ENCODE assay signal across 10 cellular contexts in the genomic region with DNA sequence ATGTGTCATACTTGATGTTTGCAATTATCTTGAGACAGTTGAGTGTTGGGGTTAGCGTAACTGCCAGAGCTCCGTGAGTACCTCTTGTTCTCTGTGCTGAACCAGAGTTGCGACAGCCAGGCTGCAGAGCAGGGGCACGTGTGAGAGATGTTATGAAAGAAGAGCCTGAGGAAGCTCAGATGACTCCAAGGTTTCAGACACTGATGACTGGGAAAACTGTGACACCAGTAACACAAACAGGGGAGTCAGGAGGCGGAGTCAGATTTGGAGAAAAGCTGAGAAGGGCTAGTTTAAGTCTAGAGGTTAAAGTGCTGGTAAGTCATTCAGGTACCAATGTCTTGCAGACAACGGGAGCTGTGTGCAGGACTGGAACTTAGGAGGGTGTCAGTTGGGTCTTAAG. TPM values are rescaled to one million over a fixed set of nuclear protein-coding genes. Genes with fewer than 3 reads are reported as not detected.
A peak's percentile ranks its signal among the peaks of the same experiment; 100 is the strongest.
DNase-seq lines count a peak whose midpoint lies in the region; TF ChIP-seq lines count a peak whose summit lies in the region.
"Had no signal": no experiment of that assay in that cellular context is flagged by ENCODE, and none has a peak within 500 bp of the region (broad histone marks: within the 10 kb centered on the region; RNA-seq: fewer than 3 reads in every experiment).

No MANE protein-coding gene starts in this region.

- no peak overlapping the region for H3K4me3 ChIP-seq in osteoblast (ENCODE audit: insufficient read depth, low read length)
- H3K4me3 ChIP-seq: PC-9 had no signal

- intact Hi-C loops in CD14-positive monocyte (cut with micrococcal nuclease) = loop anchor here (5.0 to 10.0 kb wide), 2 partner anchors 47 to 110 kb away; a partner anchor contains a TSS

- peak overlapping the region; percentile 28 for H2AFZ ChIP-seq in osteoblast (ENCODE audit: low read length)
- H2AFZ ChIP-seq: PC-9 had no signal

- no peaks in the 10 kb centered on the region for H3K9me3 Mint-ChIP-seq in CD14-positive monocyte

- H3K27ac Mint-ChIP-seq in CD14-positive monocyte = peak overlapping the region; percentile 86 to 96 (median 92)

- H3K27me3 Mint-ChIP-seq in CD14-positive monocyte (ENCODE audit: low read depth in 3 of 3) = peaks cover 0 to 1% (median 0%) of the 10 kb centered on the region in 3 donors

- H3K27ac ChIP-seq in osteoblast (ENCODE audit: low read depth, low read length) = no peak overlapping the region
- H3K27ac ChIP-seq: PC-9 had no signal

- H3K4me3 Mint-ChIP-seq in CD14-positive monocyte = peak overlapping the region; percentile 40 to 74

- peaks cover 28% of the 10 kb centered on the region for H3K4me1 Mint-ChIP-seq in CD14-positive monocyte

- peak overlapping the region; percentile 25 for H3K4me2 ChIP-seq in osteoblast (ENCODE audit: insufficient read depth, low read length)
- H3K4me2 ChIP-seq: PC-9 had no signal

- TF ChIP-seq CTCF in CD14-positive monocyte (IDR thresholded peaks at IDR 0.05) = no peak
- no peak for TF ChIP-seq CTCF in osteoblast (IDR thresholded peaks at IDR 0.05; ENCODE audit: extremely low read depth, low read depth, low read length)

- no peaks in the 10 kb centered on the region for H3K4me1 ChIP-seq in osteoblast (ENCODE audit: insufficient read depth, low read length)

- H4K20me1 ChIP-seq in osteoblast (ENCODE audit: insufficient read depth, low read length) = no peaks in the 10 kb centered on the region

- H3K27me3 ChIP-seq in osteoblast (ENCODE audit: insufficient read depth, low read length) = no peaks in the 10 kb centered on the region

- H3K36me3 ChIP-seq in osteoblast (ENCODE audit: insufficient read depth, low read length) = peaks cover 3% of the 10 kb centered on the region

- H3K79me2 ChIP-seq in osteoblast (ENCODE audit: insufficient read depth, low read length) = no peaks in the 10 kb centered on the region

- peaks cover 9 to 27% of the 10 kb centered on the region in 2 donors for H3K36me3 Mint-ChIP-seq in CD14-positive monocyte

- no peaks in the 10 kb centered on the region for H3K9me3 ChIP-seq in osteoblast (ENCODE audit: low read depth, low read length)

- DNase-seq in CD14-positive monocyte (ENCODE audit: low spot score) (peak; percentile 96), SIG-M5 treated with dmso at 0.1 percent for 504 hours (lab: John Stamatoyannopoulos, UW; ENCODE audit: unreplicated experiment) (peak; percentile 94), foreskin melanocyte (peak; percentile 91), osteoblast (ENCODE audit: insufficient read length, low spot score, missing footprints) (no peak), RKO (ENCODE audit: low spot score) (no peak), NCI-H1105 treated with DMSO at 0.1 percent for 48 hours (lab: John Stamatoyannopoulos, UW) (no peak), activated T-cell treated with anti-CD3 and anti-CD28 coated beads for 4 hours (no peak)
- DNase-seq in activated CD4-positive, CD25-positive, alpha-beta regulatory T cell treated with anti-CD3 and anti-CD28 coated beads, Interleukin-2, amount 50 U/mL, for 72 hours = no peak
- DNase-seq: activated CD4-positive, alpha-beta T cell treated with anti-CD3 and anti-CD28 coated beads, Interleukin-2, amount 50 U/mL, for 4 hours; PC-9 had no signal

RNA-seq across cellular contexts. Expression of a gene that starts 45.0 kb away (rescaled TPM):
- polyA plus RNA-seq in CD14-positive monocyte = 1 to 10 TPM in 1 of 2 donors, under 1 TPM in 1; 0.69 to 2.3 TPM
- 1.4 and 1.5 TPM in 2 replicates for total RNA-seq in osteoblast

Comparison
In these comparisons a context has a peak if more than half of its experiments do, and no peak if none do; other contexts are left out.
1. DNase-seq: peak in CD14-positive monocyte (single experiment), SIG-M5 treated with dmso at 0.1 percent for 504 hours (single experiment) and foreskin melanocyte (single experiment); none in osteoblast (single experiment), RKO (single experiment), NCI-H1105 treated with DMSO at 0.1 percent for 48 hours (single experiment), activated T-cell treated with anti-CD3 and anti-CD28 coated beads for 4 hours (single experiment) and activated CD4-positive, CD25-positive, alpha-beta regulatory T cell treated with anti-CD3 and anti-CD28 coated beads, Interleukin-2, amount 50 U/mL, for 72 hours (single experiment).